16 cellular contexts compared by ENCODE assay signal in genomic region chr15:44081223-44082013, GRCh38.
DNase-seq lines count a peak whose midpoint lies in the region; ATAC-seq and TF ChIP-seq lines count a peak whose summit lies in the region.
"Had no signal": no experiment of that assay in that cellular context is flagged by ENCODE, and none has a peak within 500 bp of the region (broad histone marks: within the 10 kb centered on the region; RNA-seq: fewer than 3 reads in every experiment).

No MANE protein-coding gene starts in this region.

- H3K4me1 ChIP-seq in OCI-LY3 (ENCODE audit: low read length), result peaks cover 30% of the 10 kb centered on the region
- no peaks in the 10 kb centered on the region; the same call in 1 of the 2 replicates for H3K4me1 ChIP-seq in HAP-1
- H3K4me1 ChIP-seq: esophagus muscularis mucosa, stomach, vagina had no signal

- H3K27ac ChIP-seq in OCI-LY3 (ENCODE audit: low read length) (no peak overlapping the region), substantia nigra (ENCODE audit: low read depth, low read length, poor library complexity, severe bottlenecking) (no peak overlapping the region)
- H3K27ac ChIP-seq: esophagus muscularis mucosa, stomach, vagina had no signal

- H4K20me1 ChIP-seq in OCI-LY3 (ENCODE audit: insufficient read depth, low read length), result no peaks in the 10 kb centered on the region

- H3K36me3 ChIP-seq in OCI-LY3 (replicated peaks; ENCODE audit: low read depth, low read length), result no peaks in the 10 kb centered on the region
- no peaks in the 10 kb centered on the region for H3K36me3 ChIP-seq in HAP-1 (replicated peaks)
- H3K36me3 ChIP-seq: esophagus muscularis mucosa, stomach, vagina had no signal

- H3K27me3 ChIP-seq in OCI-LY3 (ENCODE audit: low read depth, low read length) (no peaks in the 10 kb centered on the region), HAP-1 (ENCODE audit: low read depth) (no peaks in the 10 kb centered on the region)
- H3K27me3 ChIP-seq: esophagus muscularis mucosa, stomach, vagina had no signal

- H2AFZ ChIP-seq in OCI-LY3 (ENCODE audit: low read depth, low read length), result no peak overlapping the region

- ATAC-seq in HG03159 (IDR thresholded peaks at IDR 0.05; ENCODE audit: unreplicated experiment), result no peak
- ATAC-seq: activated T-cell treated with anti-CD3 and anti-CD28 coated beads, Interleukin-2, amount 50 U/mL, for 4 hours; left lobe of liver had no signal

- no peak overlapping the region for H3K9ac ChIP-seq in OCI-LY3 (ENCODE audit: low read length)

- peak; percentile 25 for DNase-seq in AG20443 (ENCODE audit: low spot score)
- peak; percentile 6 for DNase-seq in cerebellum (ENCODE audit: low spot score)
- peak; percentile 80 for DNase-seq in iris pigment epithelial cell (ENCODE audit: low read depth)
- no peak for DNase-seq in HAP-1 (ENCODE audit: low spot score in 2 of 2)
- no peak for DNase-seq in OCI-M1 (lab: John Stamatoyannopoulos, UW)
- no peak for DNase-seq in substantia nigra (lab: John Stamatoyannopoulos, UW)
- DNase-seq: activated CD4-positive, alpha-beta memory T cell treated with anti-CD3 and anti-CD28 coated beads for 36 hours; activated naive CD8-positive, alpha-beta T cell treated with anti-CD3 and anti-CD28 coated beads, Interleukin-2, amount 10 ng/mL, durations not matched to agents 7 days and 5 days; activated T-cell treated with anti-CD3 and anti-CD28 coated beads, Interleukin-2, amount 50 U/mL, for 4 hours; NCI-H146; stomach had no signal

- no peak for TF ChIP-seq CTCF in OCI-LY3 (IDR thresholded peaks at IDR 0.05; ENCODE audit: low read depth, low read length)

- in situ Hi-C loops in HAP-1 (cut with MboI; ENCODE audit: low sequenced_read_pairs), result no loop called here

- H3K9me3 ChIP-seq in OCI-LY3 (ENCODE audit: insufficient read depth, low read length) (no peaks in the 10 kb centered on the region), HAP-1 (no peaks in the 10 kb centered on the region)
- H3K9me3 ChIP-seq: esophagus muscularis mucosa, vagina had no signal

- peak overlapping the region; percentile 4; the same call in 1 of the 2 replicates for H3K4me2 ChIP-seq in OCI-LY3 (ENCODE audit: low read length)

- H3K79me2 ChIP-seq in OCI-LY3 (ENCODE audit: low read length), result no peaks in the 10 kb centered on the region

- H3K4me3 ChIP-seq in OCI-LY3 (ENCODE audit: low read length), result no peak overlapping the region
- no peak overlapping the region for H3K4me3 ChIP-seq in HAP-1
- H3K4me3 ChIP-seq: esophagus muscularis mucosa, stomach, vagina had no signal

Comparison
In these comparisons a context has a peak if more than half of its experiments do, and no peak if none do; other contexts are left out.
1. DNase-seq: peak in AG20443 (single experiment), cerebellum (single experiment) and iris pigment epithelial cell (single experiment); none in HAP-1 (0 of 2), OCI-M1 (single experiment) and substantia nigra (0 of 49).